16 cellular contexts compared by ENCODE assay signal in genomic region chr7:157394246-157395191, GRCh38. TPM values are rescaled to one million over a fixed set of nuclear protein-coding genes. Genes with fewer than 3 reads are reported as not detected.
DNase-seq lines count a peak whose midpoint lies in the region; ATAC-seq and TF ChIP-seq lines count a peak whose summit lies in the region.
"Had no signal": no experiment of that assay in that cellular context is flagged by ENCODE, and none has a peak within 500 bp of the region (broad histone marks: within the 10 kb centered on the region; RNA-seq: fewer than 3 reads in every experiment).

No MANE protein-coding gene starts in this region.

- no peaks in the 10 kb centered on the region for H3K9me2 ChIP-seq in GM23248 (ENCODE audit: insufficient read depth)

- intact Hi-C loops in CD8-positive, alpha-beta T cell (cut with DNase I, micrococcal nuclease): no loop called here

- no peak overlapping the region for H3K4me3 ChIP-seq in CD8-positive, alpha-beta T cell (ENCODE audit: low read depth, low read length)
- no peak overlapping the region for H3K4me3 ChIP-seq in GM23248
- H3K4me3 ChIP-seq in adipocyte (ENCODE audit: low read length): no peak overlapping the region
- H3K4me3 ChIP-seq: K562, ovary had no signal

- H3K4me3 Mint-ChIP-seq in CD8-positive, alpha-beta T cell: no peak overlapping the region
- H3K4me3 Mint-ChIP-seq: activated CD4-positive, alpha-beta memory T cell treated with anti-CD3 and anti-CD28 coated beads, Interleukin-2, amount 10 ng/mL, durations not matched to agents 7 days and 5 days; activated naive CD8-positive, alpha-beta T cell treated with anti-CD3 and anti-CD28 coated beads for 36 hours; immature natural killer cell had no signal

- H3K27ac Mint-ChIP-seq in CD8-positive, alpha-beta T cell: peak overlapping the region; percentile 49
- H3K27ac Mint-ChIP-seq: activated naive CD8-positive, alpha-beta T cell treated with anti-CD3 and anti-CD28 coated beads for 36 hours had no signal

- peaks cover 36% of the 10 kb centered on the region for H3K4me1 Mint-ChIP-seq in CD8-positive, alpha-beta T cell (ENCODE audit: low read depth)

- no peaks in the 10 kb centered on the region for H4K20me1 ChIP-seq in GM23248 (ENCODE audit: insufficient read depth)

- no peaks in the 10 kb centered on the region for H3K27me3 Mint-ChIP-seq in CD8-positive, alpha-beta T cell (ENCODE audit: low read depth)
- H3K27me3 Mint-ChIP-seq: activated CD4-positive, alpha-beta memory T cell treated with anti-CD3 and anti-CD28 coated beads, Interleukin-2, amount 10 ng/mL, durations not matched to agents 7 days and 5 days; activated naive CD8-positive, alpha-beta T cell treated with anti-CD3 and anti-CD28 coated beads for 36 hours had no signal

- H3K36me3 Mint-ChIP-seq in CD8-positive, alpha-beta T cell: peaks cover 60% of the 10 kb centered on the region

- H3K4me2 ChIP-seq in GM23248 (ENCODE audit: unreplicated experiment): peak overlapping the region; percentile 6

- no peak for ATAC-seq in CD8-positive, alpha-beta T cell
- ATAC-seq: K562 had no signal

- peaks cover 38% of the 10 kb centered on the region for H3F3A ChIP-seq in GM23248 (ENCODE audit: insufficient read depth)

- 83% methylated on average over 19 to 20 of the region's 20 CpGs for WGBS in GM23248 (ENCODE audit: low coverage in 1 of 2, low lambda C conversion rate in 2 of 2, missing lambda C conversion rate in 2 of 2), 2 experiments

- H3K36me3 ChIP-seq in CD8-positive, alpha-beta T cell (ENCODE audit: insufficient read depth, low read length): no peaks in the 10 kb centered on the region
- peaks cover 6% of the 10 kb centered on the region; the same call in 1 of the 2 replicates for H3K36me3 ChIP-seq in GM23248 (ENCODE audit: low read depth)
- H3K36me3 ChIP-seq in adipocyte (ENCODE audit: control insufficient read depth, insufficient read depth, low read length, severe bottlenecking): peaks cover 9% of the 10 kb centered on the region
- H3K36me3 ChIP-seq: ovary had no signal

- POLR2A ChIA-PET in CD8-positive, alpha-beta T cell (lab: Charles Lee): interaction anchor here (0.6 kb wide), 1 partner anchor 52 kb away, joined by 3 read pairs; no protein-coding TSS in a partner anchor

- in situ Hi-C loops in GM23248 (cut with MboI): no loop called here

- H3K4me1 ChIP-seq in CD8-positive, alpha-beta T cell (ENCODE audit: insufficient read depth, low read length): peaks cover 16% of the 10 kb centered on the region
- H3K4me1 ChIP-seq in GM23248 (ENCODE audit: insufficient read depth): peaks cover 36% of the 10 kb centered on the region
- H3K4me1 ChIP-seq in adipocyte (ENCODE audit: control insufficient read depth, insufficient read depth, low read length): peaks cover 51% of the 10 kb centered on the region

- no peak for DNase-seq in CD8-positive, alpha-beta T cell
- DNase-seq in GM23248 (peak; percentile 70), adipocyte (ENCODE audit: low read depth) (peak; percentile 15), mesenteric fat pad (ENCODE audit: low spot score) (peak; percentile 65), retina (no peak), epidermal melanocyte (ENCODE audit: insufficient read length, low spot score) (no peak), NCI-H2081 (lab: John Stamatoyannopoulos, UW) (no peak)
- DNase-seq: activated CD4-positive, alpha-beta memory T cell treated with anti-CD3 and anti-CD28 coated beads, Interleukin-2, amount 10 ng/mL, durations not matched to agents 7 days and 5 days; activated naive CD8-positive, alpha-beta T cell treated with anti-CD3 and anti-CD28 coated beads for 36 hours; immature natural killer cell; NCI-H1105 treated with DMSO at 0.1 percent for 48 hours; ovary; SHP77 treated with DMSO at 0.1 percent for 48 hours; stimulated activated CD4-positive, alpha-beta T cell treated with anti-CD3 and anti-CD28 coated beads, Interleukin-15, amount 100 ng/mL, for 24 hours had no signal

- TF ChIP-seq CTCF in CD8-positive, alpha-beta T cell (IDR thresholded peaks at IDR 0.05): no peak

- no peaks in the 10 kb centered on the region for H3K27me3 ChIP-seq in CD8-positive, alpha-beta T cell (ENCODE audit: insufficient read depth, low read length)
- H3K27me3 ChIP-seq in GM23248 (replicated peaks; ENCODE audit: insufficient read depth) (no peaks in the 10 kb centered on the region), adipocyte (replicated peaks; ENCODE audit: control insufficient read depth, insufficient read depth, low read length) (no peaks in the 10 kb centered on the region)
- H3K27me3 ChIP-seq: ovary had no signal

- H3K27ac ChIP-seq in CD8-positive, alpha-beta T cell (ENCODE audit: low read depth, low read length): no peak overlapping the region
- peak overlapping the region; percentile 68 for H3K27ac ChIP-seq in GM23248
- H3K27ac ChIP-seq: C4-2B, ovary had no signal

- peaks cover 85% of the 10 kb centered on the region for H3K79me2 ChIP-seq in GM23248 (ENCODE audit: insufficient read depth)

- H3K9ac ChIP-seq in GM23248 (peak overlapping the region; percentile 30), adipocyte (ENCODE audit: low read length) (no peak overlapping the region)

- H3K9me3 Mint-ChIP-seq in CD8-positive, alpha-beta T cell: no peaks in the 10 kb centered on the region
- H3K9me3 Mint-ChIP-seq: activated CD4-positive, alpha-beta memory T cell treated with anti-CD3 and anti-CD28 coated beads, Interleukin-2, amount 10 ng/mL, durations not matched to agents 7 days and 5 days; activated naive CD8-positive, alpha-beta T cell treated with anti-CD3 and anti-CD28 coated beads for 36 hours; immature natural killer cell had no signal

- CTCF ChIA-PET in CD8-positive, alpha-beta T cell (lab: Charles Lee): interaction anchor here (0.7 to 2.0 kb wide), 3 partner anchors 8 to 56 kb away, joined by 3 to 6 read pairs (median 4); no protein-coding TSS in a partner anchor

- H2AFZ ChIP-seq in GM23248: no peak overlapping the region

- H3K9me3 ChIP-seq in CD8-positive, alpha-beta T cell (ENCODE audit: low read length): no peaks in the 10 kb centered on the region
- H3K9me3 ChIP-seq in GM23248 (ENCODE audit: low read depth): no peaks in the 10 kb centered on the region
- no peaks in the 10 kb centered on the region for H3K9me3 ChIP-seq in adipocyte (ENCODE audit: control insufficient read depth, low read length)
- H3K9me3 ChIP-seq: ovary had no signal

RNA-seq across cellular contexts. Expression of gene DNAJB6, which starts 57.7 kb away (rescaled TPM):
- 100 to 1,000 TPM; 312 to 335 TPM for total RNA-seq in CD8-positive, alpha-beta T cell
- total RNA-seq in GM23248 (2014; rRNA removed; shearing (Covaris generic)): 139 and 149 TPM in 2 replicates
- 187 and 195 TPM in 2 replicates for polyA plus RNA-seq in GM23248 (2016; fragmentation: Nextera tagmentation; extraction: Ambion mirVana)
- total RNA-seq in mesenteric fat pad: 110 TPM

Comparison
In these comparisons a context has a peak if more than half of its experiments do, and no peak if none do; other contexts are left out.
1. DNase-seq: peak in GM23248 (single experiment), adipocyte (single experiment) and mesenteric fat pad (single experiment); none in CD8-positive, alpha-beta T cell (0 of 7), retina (single experiment), epidermal melanocyte (single experiment) and NCI-H2081 (0 of 2).